1 cellular context compared by ENCODE assay signal in the genomic region with DNA sequence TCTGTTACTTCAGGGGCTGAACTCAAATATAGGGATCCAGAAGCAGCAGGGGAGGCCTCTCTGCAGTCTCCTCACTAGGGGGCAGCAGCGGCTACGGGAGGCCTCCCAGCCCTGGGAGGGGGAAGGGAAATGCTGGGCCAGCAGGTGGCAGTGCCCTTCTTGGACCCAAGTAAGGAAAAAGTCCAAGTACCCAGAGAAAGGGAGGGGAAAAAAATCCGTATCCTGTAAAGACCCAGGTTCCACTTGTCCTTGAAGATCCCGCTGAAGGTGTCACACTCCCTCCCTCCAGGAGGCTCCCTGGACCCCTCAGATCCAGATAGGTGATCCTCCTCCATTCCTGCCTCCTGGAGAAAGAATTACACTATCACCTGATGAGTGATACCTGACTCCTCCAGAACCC.
TF ChIP-seq lines count a peak whose summit lies in the region.

No MANE protein-coding gene starts in this region.

TF ChIP-seq in HepG2, 621 proteins besides CTCF, POLR2A, EP300 and RAD21 (continued from another document and continues in another):
- TF ChIP-seq, protein P1, sequence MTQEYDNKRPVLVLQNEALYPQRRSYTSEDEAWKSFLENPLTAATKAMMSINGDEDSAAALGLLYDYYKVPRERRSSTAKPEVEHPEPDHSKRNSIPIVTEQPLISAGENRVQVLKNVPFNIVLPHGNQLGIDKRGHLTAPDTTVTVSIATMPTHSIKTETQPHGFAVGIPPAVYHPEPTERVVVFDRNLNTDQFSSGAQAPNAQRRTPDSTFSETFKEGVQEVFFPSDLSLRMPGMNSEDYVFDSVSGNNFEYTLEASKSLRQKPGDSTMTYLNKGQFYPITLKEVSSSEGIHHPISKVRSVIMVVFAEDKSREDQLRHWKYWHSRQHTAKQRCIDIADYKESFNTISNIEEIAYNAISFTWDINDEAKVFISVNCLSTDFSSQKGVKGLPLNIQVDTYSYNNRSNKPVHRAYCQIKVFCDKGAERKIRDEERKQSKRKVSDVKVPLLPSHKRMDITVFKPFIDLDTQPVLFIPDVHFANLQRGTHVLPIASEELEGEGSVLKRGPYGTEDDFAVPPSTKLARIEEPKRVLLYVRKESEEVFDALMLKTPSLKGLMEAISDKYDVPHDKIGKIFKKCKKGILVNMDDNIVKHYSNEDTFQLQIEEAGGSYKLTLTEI (CRISPR knock-in tag; conservative IDR thresholded peaks at IDR 0.05) = no peak
- TF ChIP-seq CCDC6 (CRISPR knock-in tag; IDR thresholded peaks at IDR 0.05) = no peak
- no peak for TF ChIP-seq ZNF747 (CRISPR knock-in tag; IDR thresholded peaks at IDR 0.05; ENCODE audit: borderline replicate concordance)
- TF ChIP-seq, protein P2, sequence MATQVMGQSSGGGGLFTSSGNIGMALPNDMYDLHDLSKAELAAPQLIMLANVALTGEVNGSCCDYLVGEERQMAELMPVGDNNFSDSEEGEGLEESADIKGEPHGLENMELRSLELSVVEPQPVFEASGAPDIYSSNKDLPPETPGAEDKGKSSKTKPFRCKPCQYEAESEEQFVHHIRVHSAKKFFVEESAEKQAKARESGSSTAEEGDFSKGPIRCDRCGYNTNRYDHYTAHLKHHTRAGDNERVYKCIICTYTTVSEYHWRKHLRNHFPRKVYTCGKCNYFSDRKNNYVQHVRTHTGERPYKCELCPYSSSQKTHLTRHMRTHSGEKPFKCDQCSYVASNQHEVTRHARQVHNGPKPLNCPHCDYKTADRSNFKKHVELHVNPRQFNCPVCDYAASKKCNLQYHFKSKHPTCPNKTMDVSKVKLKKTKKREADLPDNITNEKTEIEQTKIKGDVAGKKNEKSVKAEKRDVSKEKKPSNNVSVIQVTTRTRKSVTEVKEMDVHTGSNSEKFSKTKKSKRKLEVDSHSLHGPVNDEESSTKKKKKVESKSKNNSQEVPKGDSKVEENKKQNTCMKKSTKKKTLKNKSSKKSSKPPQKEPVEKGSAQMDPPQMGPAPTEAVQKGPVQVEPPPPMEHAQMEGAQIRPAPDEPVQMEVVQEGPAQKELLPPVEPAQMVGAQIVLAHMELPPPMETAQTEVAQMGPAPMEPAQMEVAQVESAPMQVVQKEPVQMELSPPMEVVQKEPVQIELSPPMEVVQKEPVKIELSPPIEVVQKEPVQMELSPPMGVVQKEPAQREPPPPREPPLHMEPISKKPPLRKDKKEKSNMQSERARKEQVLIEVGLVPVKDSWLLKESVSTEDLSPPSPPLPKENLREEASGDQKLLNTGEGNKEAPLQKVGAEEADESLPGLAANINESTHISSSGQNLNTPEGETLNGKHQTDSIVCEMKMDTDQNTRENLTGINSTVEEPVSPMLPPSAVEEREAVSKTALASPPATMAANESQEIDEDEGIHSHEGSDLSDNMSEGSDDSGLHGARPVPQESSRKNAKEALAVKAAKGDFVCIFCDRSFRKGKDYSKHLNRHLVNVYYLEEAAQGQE (IDR thresholded peaks at IDR 0.05; ENCODE audit: borderline replicate concordance in 1 of 2, low read depth in 1 of 2, low read length in 2 of 2) = no peak
- TF ChIP-seq, protein P3, sequence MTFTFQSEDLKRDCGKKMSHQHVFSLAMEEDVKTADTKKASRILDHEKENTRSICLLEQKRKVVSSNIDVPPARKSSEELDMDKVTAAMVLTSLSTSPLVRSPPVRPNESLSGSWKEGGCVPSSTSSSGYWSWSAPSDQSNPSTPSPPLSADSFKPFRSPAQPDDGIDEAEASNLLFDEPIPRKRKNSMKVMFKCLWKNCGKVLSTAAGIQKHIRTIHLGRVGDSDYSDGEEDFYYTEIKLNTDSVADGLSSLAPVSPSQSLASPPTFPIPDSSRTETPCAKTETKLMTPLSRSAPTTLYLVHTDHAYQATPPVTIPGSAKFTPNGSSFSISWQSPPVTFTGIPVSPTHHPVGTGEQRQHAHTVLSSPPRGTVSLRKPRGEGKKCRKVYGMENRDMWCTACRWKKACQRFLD (CRISPR knock-in tag; IDR thresholded peaks at IDR 0.05; ENCODE audit: borderline replicate concordance) = no peak
- TF ChIP-seq ZFAT (CRISPR knock-in tag; conservative IDR thresholded peaks at IDR 0.05) = no peak
- no peak for TF ChIP-seq MAFG (CRISPR knock-in tag; IDR thresholded peaks at IDR 0.05)
- no peak for TF ChIP-seq ZFP36L1 (CRISPR knock-in tag; IDR thresholded peaks at IDR 0.05)
- no peak for TF ChIP-seq RARG (CRISPR knock-in tag; IDR thresholded peaks at IDR 0.05; ENCODE audit: low read depth)
- TF ChIP-seq, protein P4, sequence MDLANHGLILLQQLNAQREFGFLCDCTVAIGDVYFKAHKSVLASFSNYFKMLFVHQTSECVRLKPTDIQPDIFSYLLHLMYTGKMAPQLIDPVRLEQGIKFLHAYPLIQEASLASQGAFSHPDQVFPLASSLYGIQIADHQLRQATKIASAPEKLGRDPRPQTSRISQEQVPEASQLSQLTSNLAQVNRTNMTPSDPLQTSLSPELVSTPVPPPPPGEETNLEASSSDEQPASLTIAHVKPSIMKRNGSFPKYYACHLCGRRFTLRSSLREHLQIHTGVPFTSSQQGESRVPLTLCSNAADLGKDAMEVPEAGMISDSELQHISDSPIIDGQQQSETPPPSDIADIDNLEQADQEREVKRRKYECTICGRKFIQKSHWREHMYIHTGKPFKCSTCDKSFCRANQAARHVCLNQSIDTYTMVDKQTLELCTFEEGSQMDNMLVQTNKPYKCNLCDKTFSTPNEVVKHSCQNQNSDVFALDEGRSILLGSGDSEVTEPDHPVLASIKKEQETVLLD (CRISPR knock-in tag; IDR thresholded peaks at IDR 0.05; ENCODE audit: low read depth) = no peak
- TF ChIP-seq, protein P5, sequence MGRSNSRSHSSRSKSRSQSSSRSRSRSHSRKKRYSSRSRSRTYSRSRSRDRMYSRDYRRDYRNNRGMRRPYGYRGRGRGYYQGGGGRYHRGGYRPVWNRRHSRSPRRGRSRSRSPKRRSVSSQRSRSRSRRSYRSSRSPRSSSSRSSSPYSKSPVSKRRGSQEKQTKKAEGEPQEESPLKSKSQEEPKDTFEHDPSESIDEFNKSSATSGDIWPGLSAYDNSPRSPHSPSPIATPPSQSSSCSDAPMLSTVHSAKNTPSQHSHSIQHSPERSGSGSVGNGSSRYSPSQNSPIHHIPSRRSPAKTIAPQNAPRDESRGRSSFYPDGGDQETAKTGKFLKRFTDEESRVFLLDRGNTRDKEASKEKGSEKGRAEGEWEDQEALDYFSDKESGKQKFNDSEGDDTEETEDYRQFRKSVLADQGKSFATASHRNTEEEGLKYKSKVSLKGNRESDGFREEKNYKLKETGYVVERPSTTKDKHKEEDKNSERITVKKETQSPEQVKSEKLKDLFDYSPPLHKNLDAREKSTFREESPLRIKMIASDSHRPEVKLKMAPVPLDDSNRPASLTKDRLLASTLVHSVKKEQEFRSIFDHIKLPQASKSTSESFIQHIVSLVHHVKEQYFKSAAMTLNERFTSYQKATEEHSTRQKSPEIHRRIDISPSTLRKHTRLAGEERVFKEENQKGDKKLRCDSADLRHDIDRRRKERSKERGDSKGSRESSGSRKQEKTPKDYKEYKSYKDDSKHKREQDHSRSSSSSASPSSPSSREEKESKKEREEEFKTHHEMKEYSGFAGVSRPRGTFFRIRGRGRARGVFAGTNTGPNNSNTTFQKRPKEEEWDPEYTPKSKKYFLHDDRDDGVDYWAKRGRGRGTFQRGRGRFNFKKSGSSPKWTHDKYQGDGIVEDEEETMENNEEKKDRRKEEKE (IDR thresholded peaks at IDR 0.05) = no peak
- TF ChIP-seq, protein P6, sequence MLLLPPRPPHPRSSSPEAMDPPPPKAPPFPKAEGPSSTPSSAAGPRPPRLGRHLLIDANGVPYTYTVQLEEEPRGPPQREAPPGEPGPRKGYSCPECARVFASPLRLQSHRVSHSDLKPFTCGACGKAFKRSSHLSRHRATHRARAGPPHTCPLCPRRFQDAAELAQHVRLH (CRISPR knock-in tag; IDR thresholded peaks at IDR 0.05; ENCODE audit: borderline replicate concordance, low read depth) = 0 out of 2 replicates have a peak, but pooled peaks have one; percentile 24
- no peak for TF ChIP-seq ZNF746 (CRISPR knock-in tag; IDR thresholded peaks at IDR 0.05)
- TF ChIP-seq MXD4 (CRISPR knock-in tag; IDR thresholded peaks at IDR 0.05) = no peak
- TF ChIP-seq, protein P7, sequence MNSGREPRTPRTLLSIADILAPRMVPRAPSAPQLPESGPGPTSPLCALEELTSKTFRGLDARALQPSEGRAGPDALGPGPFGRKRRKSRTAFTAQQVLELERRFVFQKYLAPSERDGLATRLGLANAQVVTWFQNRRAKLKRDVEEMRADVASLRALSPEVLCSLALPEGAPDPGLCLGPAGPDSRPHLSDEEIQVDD (CRISPR knock-in tag; IDR thresholded peaks at IDR 0.05; ENCODE audit: borderline replicate concordance) = no peak
- no peak for TF ChIP-seq ZNF256 (CRISPR knock-in tag; conservative IDR thresholded peaks at IDR 0.05)
- peak; percentile 47 for TF ChIP-seq TEAD3 (CRISPR knock-in tag; optimal IDR thresholded peaks at IDR 0.05; ENCODE audit: borderline replicate concordance)
- TF ChIP-seq ZNF788 (CRISPR knock-in tag; IDR thresholded peaks at IDR 0.05; ENCODE audit: borderline replicate concordance) = no peak
- TF ChIP-seq ATF7-NPFF (CRISPR knock-in tag; IDR thresholded peaks at IDR 0.05; ENCODE audit: low read depth) = no peak
- TF ChIP-seq THAP11 (CRISPR knock-in tag; IDR thresholded peaks at IDR 0.05) = peak; percentile 41; the same call in 1 of the 2 replicates
- no peak for TF ChIP-seq PHF20 (CRISPR knock-in tag; IDR thresholded peaks at IDR 0.05)
- TF ChIP-seq GTF2F1 (IDR thresholded peaks at IDR 0.05; ENCODE audit: low read length) = no peak
- TF ChIP-seq NR2C2 (CRISPR knock-in tag; IDR thresholded peaks at IDR 0.05; ENCODE audit: borderline replicate concordance) = no peak
- no peak for TF ChIP-seq ZNF776 (CRISPR knock-in tag; IDR thresholded peaks at IDR 0.05)
- no peak for TF ChIP-seq ZNF569 (CRISPR knock-in tag; IDR thresholded peaks at IDR 0.05; ENCODE audit: borderline replicate concordance)
- 0 out of 2 replicates have a peak, but pooled peaks have one; percentile 5 for TF ChIP-seq SRF (IDR thresholded peaks at IDR 0.05; ENCODE audit: low read depth, low read length)
- no peak for TF ChIP-seq TBL1XR1 (IDR thresholded peaks at IDR 0.05; ENCODE audit: borderline replicate concordance, low read length, partially characterized antibody)
- TF ChIP-seq ZSCAN12 (CRISPR knock-in tag; IDR thresholded peaks at IDR 0.05) = no peak
- TF ChIP-seq SATB2 (CRISPR knock-in tag; IDR thresholded peaks at IDR 0.05) = no peak
- TF ChIP-seq ZNF678 (CRISPR knock-in tag; IDR thresholded peaks at IDR 0.05) = no peak
- TF ChIP-seq ZNF326 (CRISPR knock-in tag; IDR thresholded peaks at IDR 0.05; ENCODE audit: borderline replicate concordance) = no peak
- TF ChIP-seq ELF3 (CRISPR knock-in tag; IDR thresholded peaks at IDR 0.05) = 0 out of 2 replicates have a peak, but pooled peaks have one; percentile 46
- no peak for TF ChIP-seq NAIF1 (CRISPR knock-in tag; IDR thresholded peaks at IDR 0.05; ENCODE audit: borderline replicate concordance)
- peak; percentile 98 for TF ChIP-seq XRCC5 (optimal IDR thresholded peaks at IDR 0.05; ENCODE audit: low read length)
- TF ChIP-seq HNRNPL (IDR thresholded peaks at IDR 0.05; ENCODE audit: low read depth, low read length) = 0 out of 2 replicates have a peak, but pooled peaks have one; percentile 56
- peak; percentile 49 for TF ChIP-seq RXRB (CRISPR knock-in tag; IDR thresholded peaks at IDR 0.05; ENCODE audit: borderline replicate concordance)
- peak; percentile 18; the same call in 1 of the 2 replicates for TF ChIP-seq SOX5 (CRISPR knock-in tag; IDR thresholded peaks at IDR 0.05; ENCODE audit: borderline replicate concordance)
- TF ChIP-seq CREM (IDR thresholded peaks at IDR 0.05) = no peak
- TF ChIP-seq CREM (CRISPR knock-in tag; IDR thresholded peaks at IDR 0.05) = no peak
- TF ChIP-seq, protein P8, sequence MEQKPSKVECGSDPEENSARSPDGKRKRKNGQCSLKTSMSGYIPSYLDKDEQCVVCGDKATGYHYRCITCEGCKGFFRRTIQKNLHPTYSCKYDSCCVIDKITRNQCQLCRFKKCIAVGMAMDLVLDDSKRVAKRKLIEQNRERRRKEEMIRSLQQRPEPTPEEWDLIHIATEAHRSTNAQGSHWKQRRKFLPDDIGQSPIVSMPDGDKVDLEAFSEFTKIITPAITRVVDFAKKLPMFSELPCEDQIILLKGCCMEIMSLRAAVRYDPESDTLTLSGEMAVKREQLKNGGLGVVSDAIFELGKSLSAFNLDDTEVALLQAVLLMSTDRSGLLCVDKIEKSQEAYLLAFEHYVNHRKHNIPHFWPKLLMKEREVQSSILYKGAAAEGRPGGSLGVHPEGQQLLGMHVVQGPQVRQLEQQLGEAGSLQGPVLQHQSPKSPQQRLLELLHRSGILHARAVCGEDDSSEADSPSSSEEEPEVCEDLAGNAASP (CRISPR knock-in tag; IDR thresholded peaks at IDR 0.05; ENCODE audit: borderline replicate concordance) = peak; percentile 39; the same call in 1 of the 2 replicates
- TF ChIP-seq, protein P9, sequence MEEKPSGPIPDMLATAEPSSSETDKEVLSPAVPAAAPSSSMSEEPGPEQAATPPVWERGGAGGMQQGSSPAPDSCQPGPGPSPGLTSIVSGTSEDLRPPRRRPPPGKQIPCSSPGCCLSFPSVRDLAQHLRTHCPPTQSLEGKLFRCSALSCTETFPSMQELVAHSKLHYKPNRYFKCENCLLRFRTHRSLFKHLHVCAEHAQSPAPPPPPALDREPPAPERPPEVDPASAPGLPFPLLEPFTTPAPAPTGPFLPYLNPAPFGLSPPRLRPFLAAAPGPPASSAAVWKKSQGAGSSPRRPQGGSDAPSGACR (CRISPR knock-in tag; IDR thresholded peaks at IDR 0.05) = no peak
- TF ChIP-seq HOXA9 (CRISPR knock-in tag; IDR thresholded peaks at IDR 0.05; ENCODE audit: borderline replicate concordance) = no peak
- TF ChIP-seq, protein P10, sequence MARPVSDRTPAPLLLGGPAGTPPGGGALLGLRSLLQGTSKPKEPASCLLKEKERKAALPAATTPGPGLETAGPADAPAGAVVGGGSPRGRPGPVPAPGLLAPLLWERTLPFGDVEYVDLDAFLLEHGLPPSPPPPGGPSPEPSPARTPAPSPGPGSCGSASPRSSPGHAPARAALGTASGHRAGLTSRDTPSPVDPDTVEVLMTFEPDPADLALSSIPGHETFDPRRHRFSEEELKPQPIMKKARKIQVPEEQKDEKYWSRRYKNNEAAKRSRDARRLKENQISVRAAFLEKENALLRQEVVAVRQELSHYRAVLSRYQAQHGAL (CRISPR knock-in tag; IDR thresholded peaks at IDR 0.05; ENCODE audit: not compliant biosample characterization) = no peak
- no peak for TF ChIP-seq JARID2 (CRISPR knock-in tag; IDR thresholded peaks at IDR 0.05; ENCODE audit: insufficient replicate concordance)
- TF ChIP-seq, protein P11, sequence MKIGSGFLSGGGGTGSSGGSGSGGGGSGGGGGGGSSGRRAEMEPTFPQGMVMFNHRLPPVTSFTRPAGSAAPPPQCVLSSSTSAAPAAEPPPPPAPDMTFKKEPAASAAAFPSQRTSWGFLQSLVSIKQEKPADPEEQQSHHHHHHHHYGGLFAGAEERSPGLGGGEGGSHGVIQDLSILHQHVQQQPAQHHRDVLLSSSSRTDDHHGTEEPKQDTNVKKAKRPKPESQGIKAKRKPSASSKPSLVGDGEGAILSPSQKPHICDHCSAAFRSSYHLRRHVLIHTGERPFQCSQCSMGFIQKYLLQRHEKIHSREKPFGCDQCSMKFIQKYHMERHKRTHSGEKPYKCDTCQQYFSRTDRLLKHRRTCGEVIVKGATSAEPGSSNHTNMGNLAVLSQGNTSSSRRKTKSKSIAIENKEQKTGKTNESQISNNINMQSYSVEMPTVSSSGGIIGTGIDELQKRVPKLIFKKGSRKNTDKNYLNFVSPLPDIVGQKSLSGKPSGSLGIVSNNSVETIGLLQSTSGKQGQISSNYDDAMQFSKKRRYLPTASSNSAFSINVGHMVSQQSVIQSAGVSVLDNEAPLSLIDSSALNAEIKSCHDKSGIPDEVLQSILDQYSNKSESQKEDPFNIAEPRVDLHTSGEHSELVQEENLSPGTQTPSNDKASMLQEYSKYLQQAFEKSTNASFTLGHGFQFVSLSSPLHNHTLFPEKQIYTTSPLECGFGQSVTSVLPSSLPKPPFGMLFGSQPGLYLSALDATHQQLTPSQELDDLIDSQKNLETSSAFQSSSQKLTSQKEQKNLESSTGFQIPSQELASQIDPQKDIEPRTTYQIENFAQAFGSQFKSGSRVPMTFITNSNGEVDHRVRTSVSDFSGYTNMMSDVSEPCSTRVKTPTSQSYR (CRISPR knock-in tag; IDR thresholded peaks at IDR 0.05; ENCODE audit: borderline replicate concordance) = peak; percentile 87
- no peak for TF ChIP-seq U2AF2 (IDR thresholded peaks at IDR 0.05; ENCODE audit: low read depth, low read length)
